ENCODE assay signal across 29 cellular contexts in the genomic region with DNA sequence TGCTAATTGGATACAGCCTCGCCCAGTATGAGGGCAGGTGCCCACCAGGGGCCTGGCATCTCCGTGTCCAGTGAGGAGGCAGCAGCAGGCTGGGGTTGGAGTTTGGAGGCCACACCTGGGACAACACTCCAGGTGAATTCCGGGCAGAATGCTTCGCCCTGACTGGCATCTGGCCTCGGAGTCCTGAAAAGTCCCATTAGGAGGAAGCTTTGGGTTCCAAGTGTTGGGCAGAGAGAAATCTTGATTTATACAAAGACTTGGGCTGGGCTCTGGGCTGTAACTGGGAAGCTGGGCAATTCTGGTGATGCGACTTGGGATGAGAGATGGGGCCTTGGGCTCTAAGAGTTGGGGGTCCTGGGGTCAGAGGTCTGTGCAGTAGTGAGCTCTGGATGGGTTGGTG. TPM values are rescaled to one million over a fixed set of nuclear protein-coding genes. Genes with fewer than 3 reads are reported as not detected.
"Had no signal": no experiment of that assay in that cellular context is flagged by ENCODE, and none has a peak within 500 bp of the region (broad histone marks: within the 10 kb centered on the region; RNA-seq: fewer than 3 reads in every experiment).

No MANE protein-coding gene starts in this region.

- ATAC-seq: effector memory CD8-positive, alpha-beta T cell; esophagus mucosa; gastrocnemius medialis; left colon; left ventricle myocardium superior; lower lobe of right lung; mucosa of descending colon; pancreas; stimulated activated effector memory CD8-positive, alpha-beta T cell treated with anti-CD3 and anti-CD28 coated beads, Interleukin-12 subunit alpha, Interleukin-12 subunit beta, amount 100 ng/mL, for 72 hours; stimulated activated naive CD8-positive, alpha-beta T cell treated with anti-CD3 and anti-CD28 coated beads, Interleukin-15, Interleukin-2, amounts not matched to agents 100 U/mL and 50 U/mL, for 24 hours had no signal

- H3K36me3 Mint-ChIP-seq: stimulated activated effector memory CD8-positive, alpha-beta T cell treated with anti-CD3 and anti-CD28 coated beads, Interleukin-12 subunit alpha, Interleukin-12 subunit beta, amount 100 ng/mL, for 72 hours had no signal

- H3K4me3 ChIP-seq: gastrocnemius medialis, hepatocyte, lower lobe of right lung, mucosa of descending colon, pancreas, right lobe of liver, smooth muscle cell, thoracic aorta, tibial nerve, upper lobe of left lung, uterus had no signal

- H2AFZ ChIP-seq: hepatocyte had no signal

- H3K27ac Mint-ChIP-seq: dendritic cell treated with granulocyte-macrophage colony-stimulating factor and Interleukin-4, amounts not matched to agents 40 ng/mL and 50 ng/mL, for 4 days; effector memory CD8-positive, alpha-beta T cell; naive B cell; nephron; progenitor cell of endocrine pancreas; stimulated activated effector memory CD8-positive, alpha-beta T cell treated with anti-CD3 and anti-CD28 coated beads, Interleukin-12 subunit alpha, Interleukin-12 subunit beta, amount 100 ng/mL, for 72 hours had no signal

- H3K79me2 ChIP-seq: hepatocyte had no signal

- H3K27ac ChIP-seq: epithelial cell of prostate, gastrocnemius medialis, hepatocyte, lower lobe of right lung, pancreas, right lobe of liver, thoracic aorta, tibial nerve, upper lobe of left lung, uterus had no signal

- H3K36me3 ChIP-seq: gastrocnemius medialis, lower lobe of right lung, pancreas, right lobe of liver, thoracic aorta, tibial nerve, upper lobe of left lung, uterus had no signal

- H3K27me3 ChIP-seq: hepatocyte, pancreas, right lobe of liver, upper lobe of left lung, uterus had no signal

- H3K9me3 Mint-ChIP-seq: dendritic cell treated with granulocyte-macrophage colony-stimulating factor and Interleukin-4, amounts not matched to agents 40 ng/mL and 50 ng/mL, for 4 days; nephron; stimulated activated effector memory CD8-positive, alpha-beta T cell treated with anti-CD3 and anti-CD28 coated beads, Interleukin-12 subunit alpha, Interleukin-12 subunit beta, amount 100 ng/mL, for 72 hours had no signal

- H3K4me1 ChIP-seq: gastrocnemius medialis, lower lobe of right lung, pancreas, right lobe of liver, tibial nerve, upper lobe of left lung, uterus had no signal

- H3K4me1 Mint-ChIP-seq: naive B cell; nephron; stimulated activated effector memory CD8-positive, alpha-beta T cell treated with anti-CD3 and anti-CD28 coated beads, Interleukin-12 subunit alpha, Interleukin-12 subunit beta, amount 100 ng/mL, for 72 hours had no signal

- H3K4me2 ChIP-seq: hepatocyte, smooth muscle cell had no signal

- H3K9me3 ChIP-seq: gastrocnemius medialis, lower lobe of right lung, mucosa of descending colon, pancreas, right lobe of liver, thoracic aorta, uterus had no signal

- H3K4me3 Mint-ChIP-seq: dendritic cell treated with granulocyte-macrophage colony-stimulating factor and Interleukin-4, amounts not matched to agents 40 ng/mL and 50 ng/mL, for 4 days; effector memory CD8-positive, alpha-beta T cell; naive B cell; nephron; stimulated activated effector memory CD8-positive, alpha-beta T cell treated with anti-CD3 and anti-CD28 coated beads, Interleukin-12 subunit alpha, Interleukin-12 subunit beta, amount 100 ng/mL, for 72 hours had no signal

- DNase-seq: central memory CD4-positive, alpha-beta T cell; effector memory CD8-positive, alpha-beta T cell; foreskin fibroblast; gastrocnemius medialis; left colon; left ventricle myocardium superior; lower lobe of right lung; mucosa of descending colon; naive B cell; pancreas; stimulated activated CD4-positive, alpha-beta T cell treated with anti-CD3 and anti-CD28 coated beads, Interleukin-2, amount 100 ng/mL, for 24 hours; stimulated activated CD4-positive, alpha-beta T cell treated with anti-CD3 and anti-CD28 coated beads, Interleukin-4, amount 100 ng/mL, for 24 hours; stimulated activated naive CD8-positive, alpha-beta T cell treated with anti-CD3 and anti-CD28 coated beads, Interleukin-15, Interleukin-2, amounts not matched to agents 100 U/mL and 50 U/mL, for 24 hours; substantia nigra; uterus had no signal

RNA-seq across cellular contexts. Expression of gene CSF3R, which starts 48.1 kb away (rescaled TPM):
- total RNA-seq: glomerular endothelial cell, kidney epithelial cell had no signal
